In genomic region chr19:50325310-50326100, GRCh38 we compare ENCODE assay signal across 8 cellular contexts. TPM values are rescaled to one million over a fixed set of nuclear protein-coding genes. Genes with fewer than 3 reads are reported as not detected.
DNase-seq lines count a peak whose midpoint lies in the region; ATAC-seq and TF ChIP-seq lines count a peak whose summit lies in the region.

No MANE protein-coding gene starts in this region.

- H3K27ac Mint-ChIP-seq in immature natural killer cell: no peak overlapping the region

- DNase-seq in GM12865 (ENCODE audit: low read depth) (peak; percentile 85), NCI-H1930 (lab: John Stamatoyannopoulos, UW) (peak; percentile 93 to 95), T-helper 9 cell (peak; percentile 52), astrocyte of the hippocampus (ENCODE audit: low read depth, low spot score) (peak; percentile 82), immature natural killer cell (peak; percentile 53 to 61 (median 54)), omental fat pad (ENCODE audit: low spot score) (no peak)
- DNase-seq in stimulated activated CD4-positive, alpha-beta T cell treated with anti-CD3 and anti-CD28 coated beads, Interleukin-2, amount 100 ng/mL, for 4 hours (ENCODE audit: low read depth): peak; percentile 55

- no peak for TF ChIP-seq CTCF in GM12865 (IDR thresholded peaks at IDR 0.05; ENCODE audit: insufficient read depth, low read depth, low read length, missing control alignments)
- TF ChIP-seq CTCF in omental fat pad (IDR thresholded peaks at IDR 0.05): no peak

- H3K4me3 Mint-ChIP-seq in immature natural killer cell: no peak overlapping the region

- H3K27me3 Mint-ChIP-seq in immature natural killer cell (ENCODE audit: low read depth in 3 of 3): peaks cover 21 to 44% (median 40%) of the 10 kb centered on the region in 3 donors

- H3K4me3 ChIP-seq in GM12865 (ENCODE audit: low read depth, low read length): peak overlapping the region; percentile 29

- ATAC-seq in GM21529 (IDR thresholded peaks at IDR 0.05; ENCODE audit: unreplicated experiment): no peak
- ATAC-seq in omental fat pad (ENCODE audit: low FRiP score): no peak

- peaks cover 0 to 7% (median 4%) of the 10 kb centered on the region in 3 donors for H3K36me3 Mint-ChIP-seq in immature natural killer cell

- H3K4me1 Mint-ChIP-seq in immature natural killer cell: peaks cover 27% of the 10 kb centered on the region in 2 donors

- peaks cover 0 to 26% (median 9%) of the 10 kb centered on the region in 6 donors for H3K9me3 Mint-ChIP-seq in immature natural killer cell

RNA-seq across cellular contexts. Expression of gene KCNC3, which starts 3.7 kb away (rescaled TPM):
- polyA plus RNA-seq in immature natural killer cell: not detected
- under 1 TPM; 0.28 to 0.72 (median 0.31) TPM for total RNA-seq in omental fat pad

RNA-seq across cellular contexts. Expression of gene NAPSA, which starts 39.9 kb away (rescaled TPM):
- 1 to 10 TPM in 1 of 3 donors, under 1 TPM in 1, not detected in 1; 0.50 to 2.2 TPM for polyA plus RNA-seq in immature natural killer cell
- 1 to 10 TPM in 2 of 4 donors, not detected in 2; 1.3 TPM for total RNA-seq in omental fat pad

RNA-seq across cellular contexts. Expression of gene NR1H2, which starts 50.8 kb away (rescaled TPM):
- polyA plus RNA-seq in immature natural killer cell: 10 to 100 TPM; 65.0 to 84.9 (median 68.8) TPM
- 10 to 100 TPM; 73.5 to 93.5 (median 82.0) TPM for total RNA-seq in omental fat pad

RNA-seq across cellular contexts. Expression of gene POLD1, which starts 58.6 kb away (rescaled TPM):
- polyA plus RNA-seq in immature natural killer cell: 10 to 100 TPM; 14.5 to 24.8 (median 22.8) TPM
- 10 to 100 TPM; 10.0 to 17.2 (median 11.7) TPM for total RNA-seq in omental fat pad
